ENCODE assay signal across 10 cellular contexts in the genomic region with DNA sequence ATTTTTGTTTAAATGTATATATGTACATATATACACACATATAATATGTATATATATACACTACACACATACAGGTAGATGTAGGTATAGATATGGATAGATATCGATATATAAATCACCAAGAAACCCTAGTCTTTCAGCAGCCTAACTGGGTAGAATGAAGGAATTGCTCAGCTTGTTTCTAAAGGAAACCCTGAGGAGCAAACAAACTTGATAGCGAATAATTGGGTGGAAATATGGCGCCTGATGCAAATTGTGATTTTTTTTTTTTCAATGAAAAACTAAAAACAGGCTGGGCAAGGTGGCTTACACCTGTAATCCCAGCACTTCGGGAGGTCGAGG. TPM values are rescaled to one million over a fixed set of nuclear protein-coding genes. Genes with fewer than 3 reads are reported as not detected.
DNase-seq lines count a peak whose midpoint lies in the region; ATAC-seq and TF ChIP-seq lines count a peak whose summit lies in the region.
"Had no signal": no experiment of that assay in that cellular context is flagged by ENCODE, and none has a peak within 500 bp of the region (broad histone marks: within the 10 kb centered on the region; RNA-seq: fewer than 3 reads in every experiment).

No MANE protein-coding gene starts in this region.

- H3K4me1 Mint-ChIP-seq in activated T-cell treated with anti-CD3 and anti-CD28 coated beads, Interleukin-2, amount 50 U/mL, for 4 hours (ENCODE audit: low read depth): peaks cover 10% of the 10 kb centered on the region
- H3K4me1 Mint-ChIP-seq in stimulated activated naive CD8-positive, alpha-beta T cell treated with anti-CD3 and anti-CD28 coated beads, Interleukin-15, amount 100 ng/mL, for 72 hours: peaks cover 28% of the 10 kb centered on the region

- H3K27ac ChIP-seq in SU-DHL-6 (ENCODE audit: low read depth, low read length) (no peak overlapping the region), hepatocyte (no peak overlapping the region), aorta (ENCODE audit: low read depth in 1 of 2, low read length in 2 of 2) (no peak overlapping the region)
- H3K27ac ChIP-seq: testis had no signal

- intact Hi-C loops in aorta (cut with DNase I): no loop called here

- H3K4me1 ChIP-seq in hepatocyte (ENCODE audit: insufficient read depth) (peaks cover 12% of the 10 kb centered on the region), aorta (ENCODE audit: control insufficient read depth in 1 of 2, insufficient read depth in 2 of 2, low read length in 2 of 2) (no peaks in the 10 kb centered on the region)

- no peak overlapping the region for H3K27ac Mint-ChIP-seq in stimulated activated naive CD8-positive, alpha-beta T cell treated with anti-CD3 and anti-CD28 coated beads, Interleukin-15, amount 100 ng/mL, for 72 hours

- no peak overlapping the region for H3K9ac ChIP-seq in SU-DHL-6 (ENCODE audit: low read length)

- H3K4me3 Mint-ChIP-seq in activated T-cell treated with anti-CD3 and anti-CD28 coated beads, Interleukin-2, amount 50 U/mL, for 4 hours: peak overlapping the region; percentile 82
- H3K4me3 Mint-ChIP-seq in stimulated activated naive CD8-positive, alpha-beta T cell treated with anti-CD3 and anti-CD28 coated beads, Interleukin-15, amount 100 ng/mL, for 72 hours: peak overlapping the region; percentile 81 to 85

- H2AFZ ChIP-seq in SU-DHL-6 (ENCODE audit: low read depth, low read length, severe bottlenecking): no peak overlapping the region
- no peak overlapping the region for H2AFZ ChIP-seq in hepatocyte

- H3K9me2 ChIP-seq in SU-DHL-6 (replicated peaks; ENCODE audit: insufficient read depth, low read length) (no peaks in the 10 kb centered on the region), hepatocyte (replicated peaks; ENCODE audit: insufficient read depth) (no peaks in the 10 kb centered on the region)

- no peak for TF ChIP-seq CTCF in SU-DHL-6 (IDR thresholded peaks at IDR 0.05; ENCODE audit: insufficient read depth, low read length, poor library complexity, severe bottlenecking)
- no peak for TF ChIP-seq CTCF in hepatocyte (IDR thresholded peaks at IDR 0.05; ENCODE audit: poor library complexity)

- H4K20me1 ChIP-seq in SU-DHL-6 (ENCODE audit: low read depth, low read length) (no peaks in the 10 kb centered on the region), hepatocyte (ENCODE audit: insufficient read depth, poor library complexity, severe bottlenecking) (no peaks in the 10 kb centered on the region)

- DNase-seq in activated T-cell treated with anti-CD3 and anti-CD28 coated beads, Interleukin-2, amount 50 U/mL, for 4 hours: no peak
- no peak for DNase-seq in activated T-cell treated with anti-CD3 and anti-CD28 coated beads for 4 hours
- no peak for DNase-seq in hepatocyte (ENCODE audit: low spot score)
- DNase-seq in stimulated activated naive CD8-positive, alpha-beta T cell treated with anti-CD3 and anti-CD28 coated beads, Interleukin-15, amount 100 ng/mL, for 72 hours: no peak
- DNase-seq in aorta: no peak
- no peak for DNase-seq in GOT3 (lab: John Stamatoyannopoulos, UW)
- DNase-seq: AML-193 had no signal

- H3K36me3 ChIP-seq in SU-DHL-6 (ENCODE audit: low read length) (no peaks in the 10 kb centered on the region), hepatocyte (replicated peaks; ENCODE audit: insufficient read depth, low read depth) (no peaks in the 10 kb centered on the region), aorta (ENCODE audit: control insufficient read depth in 1 of 2, insufficient read depth in 2 of 2, low read length in 1 of 2) (no peaks in the 10 kb centered on the region)

- no peaks in the 10 kb centered on the region for H3F3A ChIP-seq in SU-DHL-6 (ENCODE audit: insufficient read depth)

- H3K9me3 ChIP-seq in SU-DHL-6 (ENCODE audit: insufficient read depth, low read length): no peaks in the 10 kb centered on the region
- no peaks in the 10 kb centered on the region for H3K9me3 ChIP-seq in hepatocyte (ENCODE audit: low read depth)
- H3K9me3 ChIP-seq in aorta (ENCODE audit: control insufficient read depth, low read length): no peaks in the 10 kb centered on the region
- H3K9me3 ChIP-seq: testis had no signal

- H3K79me2 ChIP-seq in SU-DHL-6 (ENCODE audit: insufficient read depth, low read length) (no peaks in the 10 kb centered on the region), hepatocyte (no peaks in the 10 kb centered on the region)

- H3K4me3 ChIP-seq in SU-DHL-6 (ENCODE audit: insufficient read depth, low read length, poor library complexity, severe bottlenecking) (no peak overlapping the region), hepatocyte (no peak overlapping the region), aorta (ENCODE audit: low read length in 2 of 2) (no peak overlapping the region)

- ATAC-seq in activated T-cell treated with anti-CD3 and anti-CD28 coated beads, Interleukin-2, amount 50 U/mL, for 4 hours: no peak
- ATAC-seq in stimulated activated naive CD8-positive, alpha-beta T cell treated with anti-CD3 and anti-CD28 coated beads, Interleukin-15, amount 100 ng/mL, for 72 hours: no peak
- ATAC-seq in aorta (ENCODE audit: low FRiP score) (no peak), GM18517 (IDR thresholded peaks at IDR 0.05; ENCODE audit: unreplicated experiment) (no peak)

- H3K27me3 ChIP-seq in SU-DHL-6 (ENCODE audit: low read length): no peaks in the 10 kb centered on the region
- peaks cover 43% of the 10 kb centered on the region for H3K27me3 ChIP-seq in hepatocyte
- H3K27me3 ChIP-seq in aorta (ENCODE audit: control insufficient read depth in 1 of 2, insufficient read depth in 2 of 2, low read length in 1 of 2): no peaks in the 10 kb centered on the region
- H3K27me3 ChIP-seq: testis had no signal

- H3K9me3 Mint-ChIP-seq in activated T-cell treated with anti-CD3 and anti-CD28 coated beads, Interleukin-2, amount 50 U/mL, for 4 hours: no peaks in the 10 kb centered on the region
- no peaks in the 10 kb centered on the region for H3K9me3 Mint-ChIP-seq in stimulated activated naive CD8-positive, alpha-beta T cell treated with anti-CD3 and anti-CD28 coated beads, Interleukin-15, amount 100 ng/mL, for 72 hours

- H3K4me2 ChIP-seq in SU-DHL-6 (ENCODE audit: low read depth, low read length, poor library complexity, severe bottlenecking) (peak overlapping the region; percentile 23), hepatocyte (peak overlapping the region; percentile 84)

- no peaks in the 10 kb centered on the region for H3K36me3 Mint-ChIP-seq in activated T-cell treated with anti-CD3 and anti-CD28 coated beads, Interleukin-2, amount 50 U/mL, for 4 hours (ENCODE audit: insufficient read depth)

- peaks cover 51% of the 10 kb centered on the region for H3K27me3 Mint-ChIP-seq in activated T-cell treated with anti-CD3 and anti-CD28 coated beads, Interleukin-2, amount 50 U/mL, for 4 hours (ENCODE audit: low read depth)
- peaks cover 67% of the 10 kb centered on the region for H3K27me3 Mint-ChIP-seq in stimulated activated naive CD8-positive, alpha-beta T cell treated with anti-CD3 and anti-CD28 coated beads, Interleukin-15, amount 100 ng/mL, for 72 hours

- WGBS in hepatocyte (ENCODE audit: low lambda C conversion rate, missing lambda C conversion rate): 49% methylated on average over 5 of the region's 5 CpGs
- 45 to 46% methylated on average over 5 of the region's 5 CpGs for WGBS in aorta, 2 donors

RNA-seq across cellular contexts. Expression of a gene that starts 0.3 kb away (rescaled TPM):
- under 1 TPM in 1 of 3 donors, not detected in 2; 0.05 TPM for total RNA-seq in activated T-cell treated with anti-CD3 and anti-CD28 coated beads, Interleukin-2, amount 50 U/mL, for 4 hours
- total RNA-seq in hepatocyte (0.23 TPM in 1 of 2 replicates, not detected in the other), aorta (not detected)
- polyA plus RNA-seq in hepatocyte (not detected in 2 replicates), aorta (not detected)

RNA-seq across cellular contexts. Expression of a gene that starts 36.5 kb away (rescaled TPM):
- total RNA-seq in activated T-cell treated with anti-CD3 and anti-CD28 coated beads, Interleukin-2, amount 50 U/mL, for 4 hours: 100 to 1,000 TPM in 2 of 3 donors, 10 to 100 TPM in 1; 97.4 to 108 (median 103) TPM
- total RNA-seq in hepatocyte (16.2 and 28.4 TPM in 2 replicates), aorta (10 to 100 TPM; 51.3 to 59.9 TPM)
- polyA plus RNA-seq in hepatocyte (15.7 and 16.3 TPM in 2 replicates), aorta (10 to 100 TPM in 1 of 2 donors, 1 to 10 TPM in 1; 7.4 to 16.1 TPM)
